In the genomic region with DNA sequence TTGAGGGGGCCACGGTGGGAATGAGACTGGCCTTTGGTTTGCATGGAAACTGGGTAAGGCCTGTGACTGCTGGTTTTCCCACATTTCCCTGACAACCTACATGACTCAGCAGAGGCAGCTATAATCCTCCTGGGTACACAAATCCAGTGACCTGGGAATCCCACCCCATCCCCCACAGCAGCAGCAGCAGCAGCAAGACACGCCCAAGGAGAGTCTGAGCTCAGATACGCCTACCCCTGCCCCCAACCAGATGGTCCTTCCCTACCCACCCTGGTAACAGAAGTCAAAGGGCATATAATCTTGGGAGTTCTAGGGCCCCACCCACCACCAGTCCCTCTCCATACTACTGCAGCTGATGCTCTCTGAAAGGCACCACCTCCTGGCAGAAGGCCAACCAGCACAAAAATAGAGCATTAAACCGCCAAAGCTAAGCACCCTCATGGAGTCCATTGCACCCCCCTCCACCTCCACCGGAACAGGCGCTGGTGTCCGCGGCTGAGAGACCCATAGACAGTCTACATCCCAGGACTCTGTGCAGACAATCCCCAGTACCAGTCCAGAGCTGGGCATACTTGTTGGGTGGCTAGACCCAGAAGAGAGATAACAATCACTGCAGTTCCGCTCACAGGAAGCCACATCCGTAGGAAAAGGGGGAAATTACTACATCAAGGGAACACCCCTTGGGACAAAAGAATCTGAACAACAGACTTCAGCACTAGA, we compare ENCODE assay signal across 1 cellular context.
TF ChIP-seq lines count a peak whose summit lies in the region.

No MANE protein-coding gene starts in this region.

TF ChIP-seq in H1, 55 proteins besides CTCF, POLR2A, EP300 and RAD21:
- TF ChIP-seq, protein P1, sequence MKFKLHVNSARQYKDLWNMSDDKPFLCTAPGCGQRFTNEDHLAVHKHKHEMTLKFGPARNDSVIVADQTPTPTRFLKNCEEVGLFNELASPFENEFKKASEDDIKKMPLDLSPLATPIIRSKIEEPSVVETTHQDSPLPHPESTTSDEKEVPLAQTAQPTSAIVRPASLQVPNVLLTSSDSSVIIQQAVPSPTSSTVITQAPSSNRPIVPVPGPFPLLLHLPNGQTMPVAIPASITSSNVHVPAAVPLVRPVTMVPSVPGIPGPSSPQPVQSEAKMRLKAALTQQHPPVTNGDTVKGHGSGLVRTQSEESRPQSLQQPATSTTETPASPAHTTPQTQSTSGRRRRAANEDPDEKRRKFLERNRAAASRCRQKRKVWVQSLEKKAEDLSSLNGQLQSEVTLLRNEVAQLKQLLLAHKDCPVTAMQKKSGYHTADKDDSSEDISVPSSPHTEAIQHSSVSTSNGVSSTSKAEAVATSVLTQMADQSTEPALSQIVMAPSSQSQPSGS (IDR thresholded peaks at IDR 0.05; ENCODE audit: low read length): no peak
- TF ChIP-seq TAF1 (IDR thresholded peaks at IDR 0.05; ENCODE audit: low read depth, low read length) (no peak), RFX5 (IDR thresholded peaks at IDR 0.05; ENCODE audit: borderline replicate concordance, low read depth, low read length) (no peak), SUZ12 (IDR thresholded peaks at IDR 0.05; ENCODE audit: low read length) (no peak), SAP30 (IDR thresholded peaks at IDR 0.05; ENCODE audit: insufficient read depth, insufficient replicate concordance, low read length) (no peak), GABPA (IDR thresholded peaks at IDR 0.05; ENCODE audit: borderline replicate concordance, insufficient read depth, low read length) (no peak), SIX5 (IDR thresholded peaks at IDR 0.05; ENCODE audit: low read depth, low read length) (no peak), CBX8 (IDR thresholded peaks at IDR 0.05; ENCODE audit: borderline replicate concordance, low read depth, low read length) (no peak), SIN3A (conservative IDR thresholded peaks at IDR 0.05 in 1 of 2, IDR thresholded peaks at IDR 0.05 in 1 of 2; ENCODE audit: low read depth in 1 of 2, low read length in 2 of 2) (no peak), EGR1 (IDR thresholded peaks at IDR 0.05; ENCODE audit: borderline replicate concordance, low read depth, low read length) (no peak), ZNF274 (IDR thresholded peaks at IDR 0.05; ENCODE audit: borderline replicate concordance, extremely low read depth, low read length) (no peak)
- TF ChIP-seq, protein P2, sequence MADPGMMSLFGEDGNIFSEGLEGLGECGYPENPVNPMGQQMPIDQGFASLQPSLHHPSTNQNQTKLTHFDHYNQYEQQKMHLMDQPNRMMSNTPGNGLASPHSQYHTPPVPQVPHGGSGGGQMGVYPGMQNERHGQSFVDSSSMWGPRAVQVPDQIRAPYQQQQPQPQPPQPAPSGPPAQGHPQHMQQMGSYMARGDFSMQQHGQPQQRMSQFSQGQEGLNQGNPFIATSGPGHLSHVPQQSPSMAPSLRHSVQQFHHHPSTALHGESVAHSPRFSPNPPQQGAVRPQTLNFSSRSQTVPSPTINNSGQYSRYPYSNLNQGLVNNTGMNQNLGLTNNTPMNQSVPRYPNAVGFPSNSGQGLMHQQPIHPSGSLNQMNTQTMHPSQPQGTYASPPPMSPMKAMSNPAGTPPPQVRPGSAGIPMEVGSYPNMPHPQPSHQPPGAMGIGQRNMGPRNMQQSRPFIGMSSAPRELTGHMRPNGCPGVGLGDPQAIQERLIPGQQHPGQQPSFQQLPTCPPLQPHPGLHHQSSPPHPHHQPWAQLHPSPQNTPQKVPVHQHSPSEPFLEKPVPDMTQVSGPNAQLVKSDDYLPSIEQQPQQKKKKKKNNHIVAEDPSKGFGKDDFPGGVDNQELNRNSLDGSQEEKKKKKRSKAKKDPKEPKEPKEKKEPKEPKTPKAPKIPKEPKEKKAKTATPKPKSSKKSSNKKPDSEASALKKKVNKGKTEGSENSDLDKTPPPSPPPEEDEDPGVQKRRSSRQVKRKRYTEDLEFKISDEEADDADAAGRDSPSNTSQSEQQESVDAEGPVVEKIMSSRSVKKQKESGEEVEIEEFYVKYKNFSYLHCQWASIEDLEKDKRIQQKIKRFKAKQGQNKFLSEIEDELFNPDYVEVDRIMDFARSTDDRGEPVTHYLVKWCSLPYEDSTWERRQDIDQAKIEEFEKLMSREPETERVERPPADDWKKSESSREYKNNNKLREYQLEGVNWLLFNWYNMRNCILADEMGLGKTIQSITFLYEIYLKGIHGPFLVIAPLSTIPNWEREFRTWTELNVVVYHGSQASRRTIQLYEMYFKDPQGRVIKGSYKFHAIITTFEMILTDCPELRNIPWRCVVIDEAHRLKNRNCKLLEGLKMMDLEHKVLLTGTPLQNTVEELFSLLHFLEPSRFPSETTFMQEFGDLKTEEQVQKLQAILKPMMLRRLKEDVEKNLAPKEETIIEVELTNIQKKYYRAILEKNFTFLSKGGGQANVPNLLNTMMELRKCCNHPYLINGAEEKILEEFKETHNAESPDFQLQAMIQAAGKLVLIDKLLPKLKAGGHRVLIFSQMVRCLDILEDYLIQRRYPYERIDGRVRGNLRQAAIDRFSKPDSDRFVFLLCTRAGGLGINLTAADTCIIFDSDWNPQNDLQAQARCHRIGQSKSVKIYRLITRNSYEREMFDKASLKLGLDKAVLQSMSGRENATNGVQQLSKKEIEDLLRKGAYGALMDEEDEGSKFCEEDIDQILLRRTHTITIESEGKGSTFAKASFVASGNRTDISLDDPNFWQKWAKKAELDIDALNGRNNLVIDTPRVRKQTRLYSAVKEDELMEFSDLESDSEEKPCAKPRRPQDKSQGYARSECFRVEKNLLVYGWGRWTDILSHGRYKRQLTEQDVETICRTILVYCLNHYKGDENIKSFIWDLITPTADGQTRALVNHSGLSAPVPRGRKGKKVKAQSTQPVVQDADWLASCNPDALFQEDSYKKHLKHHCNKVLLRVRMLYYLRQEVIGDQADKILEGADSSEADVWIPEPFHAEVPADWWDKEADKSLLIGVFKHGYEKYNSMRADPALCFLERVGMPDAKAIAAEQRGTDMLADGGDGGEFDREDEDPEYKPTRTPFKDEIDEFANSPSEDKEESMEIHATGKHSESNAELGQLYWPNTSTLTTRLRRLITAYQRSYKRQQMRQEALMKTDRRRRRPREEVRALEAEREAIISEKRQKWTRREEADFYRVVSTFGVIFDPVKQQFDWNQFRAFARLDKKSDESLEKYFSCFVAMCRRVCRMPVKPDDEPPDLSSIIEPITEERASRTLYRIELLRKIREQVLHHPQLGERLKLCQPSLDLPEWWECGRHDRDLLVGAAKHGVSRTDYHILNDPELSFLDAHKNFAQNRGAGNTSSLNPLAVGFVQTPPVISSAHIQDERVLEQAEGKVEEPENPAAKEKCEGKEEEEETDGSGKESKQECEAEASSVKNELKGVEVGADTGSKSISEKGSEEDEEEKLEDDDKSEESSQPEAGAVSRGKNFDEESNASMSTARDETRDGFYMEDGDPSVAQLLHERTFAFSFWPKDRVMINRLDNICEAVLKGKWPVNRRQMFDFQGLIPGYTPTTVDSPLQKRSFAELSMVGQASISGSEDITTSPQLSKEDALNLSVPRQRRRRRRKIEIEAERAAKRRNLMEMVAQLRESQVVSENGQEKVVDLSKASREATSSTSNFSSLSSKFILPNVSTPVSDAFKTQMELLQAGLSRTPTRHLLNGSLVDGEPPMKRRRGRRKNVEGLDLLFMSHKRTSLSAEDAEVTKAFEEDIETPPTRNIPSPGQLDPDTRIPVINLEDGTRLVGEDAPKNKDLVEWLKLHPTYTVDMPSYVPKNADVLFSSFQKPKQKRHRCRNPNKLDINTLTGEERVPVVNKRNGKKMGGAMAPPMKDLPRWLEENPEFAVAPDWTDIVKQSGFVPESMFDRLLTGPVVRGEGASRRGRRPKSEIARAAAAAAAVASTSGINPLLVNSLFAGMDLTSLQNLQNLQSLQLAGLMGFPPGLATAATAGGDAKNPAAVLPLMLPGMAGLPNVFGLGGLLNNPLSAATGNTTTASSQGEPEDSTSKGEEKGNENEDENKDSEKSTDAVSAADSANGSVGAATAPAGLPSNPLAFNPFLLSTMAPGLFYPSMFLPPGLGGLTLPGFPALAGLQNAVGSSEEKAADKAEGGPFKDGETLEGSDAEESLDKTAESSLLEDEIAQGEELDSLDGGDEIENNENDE (IDR thresholded peaks at IDR 0.05; ENCODE audit: insufficient replicate concordance, low read length): no peak
